ENCODE assay signal across 35 cellular contexts in the genomic region with DNA sequence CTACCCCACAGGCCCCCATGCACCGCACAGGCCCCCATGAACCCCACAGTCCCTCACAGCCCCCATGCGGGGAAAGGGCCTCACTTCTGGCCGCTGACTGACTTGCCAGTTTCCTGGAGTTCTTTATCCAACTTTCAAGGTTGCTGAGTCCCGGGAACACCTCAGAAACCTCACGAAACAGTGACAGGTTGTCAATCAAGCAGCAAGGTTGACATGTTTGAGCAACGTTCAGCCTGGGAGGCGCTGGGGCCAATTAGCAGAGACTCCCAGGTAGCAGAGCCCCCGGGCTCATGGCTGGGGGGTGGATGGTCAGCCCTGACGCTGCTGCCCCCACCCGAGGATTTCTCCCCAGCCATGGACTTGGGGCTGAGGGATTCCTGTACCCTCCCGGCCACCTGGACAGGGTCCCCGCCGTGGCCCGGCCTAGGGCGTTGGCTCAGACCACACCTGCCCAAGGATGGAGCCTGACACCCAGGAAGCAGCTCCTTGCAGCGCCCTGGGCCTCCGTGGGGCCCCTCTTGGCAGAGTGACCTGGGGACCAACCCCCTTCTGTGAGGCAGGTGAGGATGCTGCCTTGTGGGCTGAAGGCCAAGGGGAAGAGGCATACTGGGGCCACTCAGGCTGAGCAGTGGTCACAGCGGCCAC. TPM values are rescaled to one million over a fixed set of nuclear protein-coding genes. Genes with fewer than 3 reads are reported as not detected.
"Had no signal": no experiment of that assay in that cellular context is flagged by ENCODE, and none has a peak within 500 bp of the region (broad histone marks: within the 10 kb centered on the region; RNA-seq: fewer than 3 reads in every experiment).

No MANE protein-coding gene starts in this region.

- H3K36me3 ChIP-seq: adrenal gland, colonic mucosa, esophagus squamous epithelium, gastroesophageal sphincter, WERI-Rb-1 had no signal

- H3K27ac ChIP-seq: adrenal gland, body of pancreas, colonic mucosa, epithelial cell of prostate, esophagus squamous epithelium, gastroesophageal sphincter, WERI-Rb-1 had no signal

- H3K27me3 ChIP-seq: body of pancreas, colonic mucosa had no signal

- ATAC-seq: activated CD4-positive, CD25-positive, alpha-beta regulatory T cell treated with anti-CD3 and anti-CD28 coated beads, Interleukin-2, amount 50 U/mL, for 24 hours; activated CD8-positive, alpha-beta T cell treated with anti-CD3 and anti-CD28 coated beads for 36 hours; activated naive CD8-positive, alpha-beta T cell treated with anti-CD3 and anti-CD28 coated beads, Interleukin-2, amount 50 U/mL, for 24 hours; body of pancreas; gastroesophageal sphincter; T-helper 17 cell had no signal

- DNase-seq: activated B cell treated with CpG ODN at 0.5 μM for 24 hours; activated CD4-positive, alpha-beta T cell treated with anti-CD3 and anti-CD28 coated beads for 48 hours; activated CD4-positive, alpha-beta T cell treated with anti-CD3 and anti-CD28 coated beads, Interleukin-2, amount 50 U/mL, for 1 hour; activated CD4-positive, alpha-beta T cell treated with anti-CD3 and anti-CD28 coated beads, Interleukin-2, amount 50 U/mL, for 48 hours; activated CD8-positive, alpha-beta memory T cell treated with anti-CD3 and anti-CD28 coated beads for 24 hours; activated CD8-positive, alpha-beta T cell treated with anti-CD3 and anti-CD28 coated beads for 36 hours; activated effector memory CD4-positive, alpha-beta T cell treated with anti-CD3 and anti-CD28 coated beads, Interleukin-2, amount 50 U/mL, for 16 hours; activated naive CD4-positive, alpha-beta T cell treated with anti-CD3 and anti-CD28 coated beads for 36 hours; activated naive CD8-positive, alpha-beta T cell treated with anti-CD3 and anti-CD28 coated beads for 36 hours; activated naive CD8-positive, alpha-beta T cell treated with anti-CD3 and anti-CD28 coated beads, Interleukin-2, amount 50 U/mL, for 24 hours; activated T-cell treated with anti-CD3 and anti-CD28 coated beads, Interleukin-2, amount 50 U/mL, for 1 hour; activated T-cell treated with anti-CD3 and anti-CD28 coated beads, Interleukin-2, amount 50 U/mL, for 48 hours; adrenal gland; amygdala; aorta; body of pancreas; caudate nucleus; cerebellar nuclear complex; colonic mucosa; effector CD8-positive, alpha-beta T cell; esophagus squamous epithelium; foreskin melanocyte; T-helper 1 cell; T-helper 17 cell; T1000; WERI-Rb-1 had no signal

- H3K9me3 ChIP-seq: adrenal gland, body of pancreas, colonic mucosa, esophagus squamous epithelium, gastroesophageal sphincter had no signal

- H3K4me3 Mint-ChIP-seq: activated B cell treated with CpG ODN at 0.5 μM for 24 hours; activated CD8-positive, alpha-beta T cell treated with anti-CD3 and anti-CD28 coated beads for 36 hours; activated naive CD4-positive, alpha-beta T cell treated with anti-CD3 and anti-CD28 coated beads for 36 hours; activated naive CD4-positive, alpha-beta T cell treated with anti-CD3 and anti-CD28 coated beads, Interleukin-2, amount 50 U/mL, for 24 hours; activated naive CD8-positive, alpha-beta T cell treated with anti-CD3 and anti-CD28 coated beads for 36 hours; activated naive CD8-positive, alpha-beta T cell treated with anti-CD3 and anti-CD28 coated beads, Interleukin-2, amount 50 U/mL, for 24 hours; activated T-helper 1 cell treated with anti-CD3 and anti-CD28 coated beads, Interleukin-12 subunit alpha, Interleukin-12 subunit beta, Interleukin-2, Interleukin-4 antibody, amounts not matched to agents 30 ng/mL and 10 ng/mL and 1 ng/mL, durations not matched to agents 14 hours and 24 hours and 36 hours; T-helper 17 cell; T-helper 2 cell treated with Interferon-gamma antibody and Interleukin-4, amounts not matched to agents 5 μg/mL and 100 μg/mL, for 36 hours had no signal

- H3K9me3 Mint-ChIP-seq: activated B cell treated with CpG ODN at 0.5 μM for 24 hours; activated CD8-positive, alpha-beta T cell treated with anti-CD3 and anti-CD28 coated beads for 36 hours; activated naive CD4-positive, alpha-beta T cell treated with anti-CD3 and anti-CD28 coated beads for 36 hours; activated naive CD4-positive, alpha-beta T cell treated with anti-CD3 and anti-CD28 coated beads, Interleukin-2, amount 50 U/mL, for 24 hours; activated naive CD8-positive, alpha-beta T cell treated with anti-CD3 and anti-CD28 coated beads for 36 hours; activated naive CD8-positive, alpha-beta T cell treated with anti-CD3 and anti-CD28 coated beads, Interleukin-2, amount 50 U/mL, for 24 hours; activated T-helper 1 cell treated with anti-CD3 and anti-CD28 coated beads, Interleukin-12 subunit alpha, Interleukin-12 subunit beta, Interleukin-2, Interleukin-4 antibody, amounts not matched to agents 30 ng/mL and 10 ng/mL and 1 ng/mL, durations not matched to agents 14 hours and 24 hours and 36 hours; activated T-helper 2 cell treated with anti-CD3 and anti-CD28 coated beads, Interferon-gamma antibody, Interleukin-2, Interleukin-4, amounts not matched to agents 10 μg/mL and 5 μg/mL and 100 μg/mL, durations not matched to agents 14 hours and 24 hours and 36 hours; T-helper 2 cell treated with Interferon-gamma antibody and Interleukin-4, amounts not matched to agents 5 μg/mL and 100 μg/mL, for 36 hours had no signal

- H3K27me3 Mint-ChIP-seq: activated B cell treated with CpG ODN at 0.5 μM for 24 hours; activated CD8-positive, alpha-beta T cell treated with anti-CD3 and anti-CD28 coated beads for 36 hours; activated naive CD4-positive, alpha-beta T cell treated with anti-CD3 and anti-CD28 coated beads, Interleukin-2, amount 50 U/mL, for 24 hours; activated naive CD8-positive, alpha-beta T cell treated with anti-CD3 and anti-CD28 coated beads for 36 hours; activated naive CD8-positive, alpha-beta T cell treated with anti-CD3 and anti-CD28 coated beads, Interleukin-2, amount 50 U/mL, for 24 hours had no signal

- H3K4me1 ChIP-seq: adrenal gland, body of pancreas, colonic mucosa, esophagus squamous epithelium, gastroesophageal sphincter had no signal

- H3K27ac Mint-ChIP-seq: activated B cell treated with CpG ODN at 0.5 μM for 24 hours; activated CD8-positive, alpha-beta T cell treated with anti-CD3 and anti-CD28 coated beads for 36 hours; activated naive CD4-positive, alpha-beta T cell treated with anti-CD3 and anti-CD28 coated beads for 36 hours; activated naive CD4-positive, alpha-beta T cell treated with anti-CD3 and anti-CD28 coated beads, Interleukin-2, amount 50 U/mL, for 24 hours; activated naive CD8-positive, alpha-beta T cell treated with anti-CD3 and anti-CD28 coated beads for 36 hours; activated naive CD8-positive, alpha-beta T cell treated with anti-CD3 and anti-CD28 coated beads, Interleukin-2, amount 50 U/mL, for 24 hours; activated T-helper 1 cell treated with anti-CD3 and anti-CD28 coated beads, Interleukin-12 subunit alpha, Interleukin-12 subunit beta, Interleukin-2, Interleukin-4 antibody, amounts not matched to agents 30 ng/mL and 10 ng/mL and 1 ng/mL, durations not matched to agents 14 hours and 24 hours and 36 hours; activated T-helper 2 cell treated with anti-CD3 and anti-CD28 coated beads, Interferon-gamma antibody, Interleukin-2, Interleukin-4, amounts not matched to agents 10 μg/mL and 5 μg/mL and 100 μg/mL, durations not matched to agents 14 hours and 24 hours and 36 hours; T-helper 17 cell; T-helper 2 cell treated with Interferon-gamma antibody and Interleukin-4, amounts not matched to agents 5 μg/mL and 100 μg/mL, for 36 hours had no signal

- H3K4me1 Mint-ChIP-seq: activated B cell treated with CpG ODN at 0.5 μM for 24 hours; activated naive CD4-positive, alpha-beta T cell treated with anti-CD3 and anti-CD28 coated beads, Interleukin-2, amount 50 U/mL, for 24 hours; activated naive CD8-positive, alpha-beta T cell treated with anti-CD3 and anti-CD28 coated beads for 36 hours; activated naive CD8-positive, alpha-beta T cell treated with anti-CD3 and anti-CD28 coated beads, Interleukin-2, amount 50 U/mL, for 24 hours; T-helper 17 cell had no signal

- H3K36me3 Mint-ChIP-seq: activated naive CD4-positive, alpha-beta T cell treated with anti-CD3 and anti-CD28 coated beads, Interleukin-2, amount 50 U/mL, for 24 hours; activated naive CD8-positive, alpha-beta T cell treated with anti-CD3 and anti-CD28 coated beads for 36 hours had no signal

- H3K4me3 ChIP-seq: adrenal gland, body of pancreas, colonic mucosa, esophagus squamous epithelium, gastroesophageal sphincter had no signal

- FAIRE-seq: endometrium, endothelial cell of umbilical vein had no signal

RNA-seq across cellular contexts. Expression of a gene that starts 33.8 kb away (rescaled TPM):
- total RNA-seq: activated B cell treated with CpG ODN at 0.5 μM for 24 hours; activated CD8-positive, alpha-beta T cell treated with anti-CD3 and anti-CD28 coated beads for 36 hours; activated naive CD4-positive, alpha-beta T cell treated with anti-CD3 and anti-CD28 coated beads for 36 hours; activated naive CD8-positive, alpha-beta T cell treated with anti-CD3 and anti-CD28 coated beads for 36 hours; body of pancreas; gastroesophageal sphincter had no signal
- polyA plus RNA-seq: aorta had no signal
